8 cellular contexts compared by ENCODE assay signal in genomic region chr6:69796081-69796626, GRCh38. TPM values are rescaled to one million over a fixed set of nuclear protein-coding genes. Genes with fewer than 3 reads are reported as not detected.
DNase-seq lines count a peak whose midpoint lies in the region; TF ChIP-seq lines count a peak whose summit lies in the region.

No MANE protein-coding gene starts in this region.

- H3K9me3 Mint-ChIP-seq in T-helper 2 cell treated with Interferon-gamma antibody and Interleukin-4, amounts not matched to agents 5 μg/mL and 100 μg/mL, for 36 hours, result peaks cover 6% of the 10 kb centered on the region

- H3K36me3 ChIP-seq in HAP-1 (replicated peaks) (no peaks in the 10 kb centered on the region), stomach (no peaks in the 10 kb centered on the region)

- TF ChIP-seq CTCF in lower leg skin (IDR thresholded peaks at IDR 0.05), result no peak
- no peak for TF ChIP-seq CTCF in stomach (IDR thresholded peaks at IDR 0.05)

- peaks cover 10% of the 10 kb centered on the region for H3K36me3 Mint-ChIP-seq in T-helper 2 cell treated with Interferon-gamma antibody and Interleukin-4, amounts not matched to agents 5 μg/mL and 100 μg/mL, for 36 hours (ENCODE audit: low read depth)

- intact Hi-C loops in lower leg skin (cut with DNase I; ENCODE audit: low total_unique reads), result no loop called here
- intact Hi-C loops in stomach (cut with DNase I; ENCODE audit: low total_unique reads), result no loop called here

- TF ChIP-seq POLR2A in lower leg skin (IDR thresholded peaks at IDR 0.05) (no peak), stomach (IDR thresholded peaks at IDR 0.05) (peak in 2 of 4 donors; percentile 71 to 83)

- peak overlapping the region; percentile 97 for H3K4me3 Mint-ChIP-seq in T-helper 2 cell treated with Interferon-gamma antibody and Interleukin-4, amounts not matched to agents 5 μg/mL and 100 μg/mL, for 36 hours

- DNase-seq in NCI-H187 treated with DMSO at 0.1 percent for 48 hours (lab: John Stamatoyannopoulos, UW), result peak; percentile 40
- no peak for DNase-seq in NCI-H187 (lab: John Stamatoyannopoulos, UW)
- DNase-seq in HAP-1 (ENCODE audit: low spot score in 2 of 2), result peak; percentile 37 to 49
- peak; percentile 86 for DNase-seq in NAMALWA (ENCODE audit: low spot score)
- no peak for DNase-seq in T-helper 2 cell treated with Interferon-gamma antibody and Interleukin-4, amounts not matched to agents 5 μg/mL and 100 μg/mL, for 36 hours (ENCODE audit: low spot score)
- peak; percentile 64 for DNase-seq in dermis blood vessel endothelial cell
- peak in 1 of 2 donors; percentile 39 for DNase-seq in lower leg skin (ENCODE audit: low spot score in 2 of 2)
- DNase-seq in stomach, result peak; percentile 69

- no peak for TF ChIP-seq EP300 in stomach (IDR thresholded peaks at IDR 0.05)

- peaks cover 29% of the 10 kb centered on the region for H3K4me1 Mint-ChIP-seq in T-helper 2 cell treated with Interferon-gamma antibody and Interleukin-4, amounts not matched to agents 5 μg/mL and 100 μg/mL, for 36 hours (ENCODE audit: low read depth)

- H3K4me1 ChIP-seq in HAP-1 (peaks cover 32% of the 10 kb centered on the region), stomach (peaks cover 2 to 59% (median 26%) of the 10 kb centered on the region in 4 donors)

- 1% methylated on average over 19 of the region's 19 CpGs for WGBS in lower leg skin, 2 donors
- 1% methylated on average over 7 to 19 of the region's 19 CpGs for WGBS in stomach, 5 donors

- no peaks in the 10 kb centered on the region for H3K27me3 ChIP-seq in HAP-1 (ENCODE audit: low read depth)
- no peaks in the 10 kb centered on the region for H3K27me3 ChIP-seq in stomach

- H3K4me3 ChIP-seq in HAP-1, result peak overlapping the region; percentile 58
- peak overlapping the region; percentile 73 for H3K4me3 ChIP-seq in lower leg skin (ENCODE audit: low read depth, poor library complexity, severe bottlenecking)
- H3K4me3 ChIP-seq in stomach, result peak overlapping the region; percentile 62 to 89 (median 67)

- no peaks in the 10 kb centered on the region for H3K9me3 ChIP-seq in HAP-1
- no peaks in the 10 kb centered on the region for H3K9me3 ChIP-seq in stomach

- H3K27me3 Mint-ChIP-seq in T-helper 2 cell treated with Interferon-gamma antibody and Interleukin-4, amounts not matched to agents 5 μg/mL and 100 μg/mL, for 36 hours (ENCODE audit: low read depth), result no peaks in the 10 kb centered on the region

- peak overlapping the region; percentile 97 for H3K27ac Mint-ChIP-seq in T-helper 2 cell treated with Interferon-gamma antibody and Interleukin-4, amounts not matched to agents 5 μg/mL and 100 μg/mL, for 36 hours

- in situ Hi-C loops in HAP-1 (cut with MboI; ENCODE audit: low sequenced_read_pairs), result no loop called here

- peak overlapping the region; percentile 88 to 98 (median 97) for H3K27ac ChIP-seq in stomach

RNA-seq across cellular contexts. Expression of gene LMBRD1, which starts 0.7 kb away (rescaled TPM):
- total RNA-seq in dermis blood vessel endothelial cell (23.0 and 28.0 TPM in 2 replicates), lower leg skin (10 to 100 TPM; 61.1 to 67.4 (median 65.0) TPM), stomach (10 to 100 TPM in 4 of 5 donors, 1 to 10 TPM in 1; 9.8 to 83.0 (median 34.8) TPM)
- 10 to 100 TPM; 20.7 to 26.4 (median 25.7) TPM for polyA plus RNA-seq in stomach

Comparison
In these comparisons a context has a peak if more than half of its experiments do, and no peak if none do; other contexts are left out.
1. DNase-seq: peak in NCI-H187 treated with DMSO at 0.1 percent for 48 hours (single experiment), HAP-1 (2 of 2), NAMALWA (single experiment), dermis blood vessel endothelial cell (single experiment) and stomach (single experiment); none in NCI-H187 (0 of 2) and T-helper 2 cell treated with Interferon-gamma antibody and Interleukin-4, amounts not matched to agents 5 μg/mL and 100 μg/mL, for 36 hours (single experiment).
2. Peak in every context shown above with its lines, with median percentiles within 50 percentile points of each other: H3K4me3 ChIP-seq.